In genomic region chr7:151787348-151787747, GRCh38 we compare ENCODE assay signal across 20 cellular contexts.
DNase-seq lines count a peak whose midpoint lies in the region; ATAC-seq and TF ChIP-seq lines count a peak whose summit lies in the region.
"Had no signal": no experiment of that assay in that cellular context is flagged by ENCODE, and none has a peak within 500 bp of the region (broad histone marks: within the 10 kb centered on the region; RNA-seq: fewer than 3 reads in every experiment).

No MANE protein-coding gene starts in this region.

- WGBS in neuronal stem cell (ENCODE audit: extremely low coverage in 2 of 2, insufficient read length in 2 of 2, insufficient replicate concordance in 1 of 2), 2 donors = no CpG with 5 or more reads among the region's 3 CpGs

- no peak overlapping the region for H2AK5ac ChIP-seq in neuronal stem cell (ENCODE audit: low read depth, low read length)

- no peak overlapping the region for H3K9ac ChIP-seq in neuronal stem cell (ENCODE audit: low read depth, low read length, poor library complexity)

- DNase-seq in CD14-positive monocyte (ENCODE audit: low spot score) (peak; percentile 3), neuronal stem cell (ENCODE audit: low spot score) (no peak), dedifferentiated amniotic fluid mesenchymal stem cell (ENCODE audit: extremely low spot score) (no peak), NCI-H1048 (lab: John Stamatoyannopoulos, UW) (no peak)
- no peak for DNase-seq in stimulated activated effector memory CD8-positive, alpha-beta T cell treated with anti-CD3 and anti-CD28 coated beads, Interleukin-12 subunit alpha, Interleukin-12 subunit beta, amount 100 ng/mL, for 72 hours (ENCODE audit: low spot score in 2 of 2)
- DNase-seq: 8988T; ACHN; AML-193; BE2C; C1 segment of cervical spinal cord; Caco-2; CD8-positive, alpha-beta T cell; DMS153; DND-41; H9 had no signal

- no peak overlapping the region for H2AFZ ChIP-seq in neuronal stem cell (ENCODE audit: low read length)
- H2AFZ ChIP-seq: GM23338 had no signal

- peaks cover 46 to 48% of the 10 kb centered on the region in 2 donors for H3K36me3 Mint-ChIP-seq in CD14-positive monocyte
- no peaks in the 10 kb centered on the region for H3K36me3 Mint-ChIP-seq in activated T-helper 17 cell treated with anti-CD3 and anti-CD28 coated beads, Interleukin-2, amount 50 U/mL, for 72 hours (ENCODE audit: low read depth)
- H3K36me3 Mint-ChIP-seq in dendritic cell treated with granulocyte-macrophage colony-stimulating factor and Interleukin-4, amounts not matched to agents 40 ng/mL and 50 ng/mL, for 4 days (ENCODE audit: low read depth) = peaks cover 47% of the 10 kb centered on the region
- no peaks in the 10 kb centered on the region for H3K36me3 Mint-ChIP-seq in stimulated activated effector memory CD8-positive, alpha-beta T cell treated with anti-CD3 and anti-CD28 coated beads, Interleukin-12 subunit alpha, Interleukin-12 subunit beta, amount 100 ng/mL, for 72 hours

- no peak overlapping the region for H2BK5ac ChIP-seq in neuronal stem cell (ENCODE audit: low read length)

- H4K8ac ChIP-seq in neuronal stem cell (ENCODE audit: low read depth, low read length) = no peak overlapping the region

- no peak overlapping the region for H3K14ac ChIP-seq in neuronal stem cell (ENCODE audit: low read length)

- peaks cover 0 to 2% of the 10 kb centered on the region in 2 donors for H3K4me1 ChIP-seq in neuronal stem cell (ENCODE audit: control insufficient read depth in 2 of 2, insufficient read depth in 1 of 2, low read depth in 1 of 2, low read length in 2 of 2)
- H3K4me1 ChIP-seq: Caco-2 had no signal

- H3K27me3 ChIP-seq in neuronal stem cell (ENCODE audit: control insufficient read depth in 3 of 3, insufficient read depth in 3 of 3, low read depth in 1 of 3, low read length in 3 of 3) = peaks cover 0 to 26% (median 5%) of the 10 kb centered on the region in 3 experiments
- H3K27me3 ChIP-seq: BE2C had no signal

- no peaks in the 10 kb centered on the region for H3K27me3 Mint-ChIP-seq in CD14-positive monocyte (ENCODE audit: low read depth in 3 of 3)
- no peaks in the 10 kb centered on the region for H3K27me3 Mint-ChIP-seq in activated T-helper 17 cell treated with anti-CD3 and anti-CD28 coated beads, Interleukin-2, amount 50 U/mL, for 72 hours
- no peaks in the 10 kb centered on the region for H3K27me3 Mint-ChIP-seq in dendritic cell treated with granulocyte-macrophage colony-stimulating factor and Interleukin-4, amounts not matched to agents 40 ng/mL and 50 ng/mL, for 4 days
- H3K27me3 Mint-ChIP-seq: CD4-positive, CD25-positive, alpha-beta regulatory T cell had no signal

- H3K4ac ChIP-seq in neuronal stem cell (ENCODE audit: low read length) = no peak overlapping the region

- peak overlapping the region in 2 of 7 donors; percentile 37 to 43 for H3K27ac Mint-ChIP-seq in CD14-positive monocyte
- H3K27ac Mint-ChIP-seq in activated T-helper 17 cell treated with anti-CD3 and anti-CD28 coated beads, Interleukin-2, amount 50 U/mL, for 72 hours = peak overlapping the region; percentile 83
- H3K27ac Mint-ChIP-seq in dendritic cell treated with granulocyte-macrophage colony-stimulating factor and Interleukin-4, amounts not matched to agents 40 ng/mL and 50 ng/mL, for 4 days = peak overlapping the region; percentile 14
- H3K27ac Mint-ChIP-seq in stimulated activated effector memory CD8-positive, alpha-beta T cell treated with anti-CD3 and anti-CD28 coated beads, Interleukin-12 subunit alpha, Interleukin-12 subunit beta, amount 100 ng/mL, for 72 hours = peak overlapping the region; percentile 48
- H3K27ac Mint-ChIP-seq: GM23338, H9 had no signal

- H2BK15ac ChIP-seq in neuronal stem cell (ENCODE audit: low read length) = no peak overlapping the region

- H3K4me2 ChIP-seq in neuronal stem cell (ENCODE audit: insufficient read depth, low read length, poor library complexity, severe bottlenecking) = no peak overlapping the region
- H3K4me2 ChIP-seq: A549, GM23338 had no signal

- no peak overlapping the region for H3K23ac ChIP-seq in neuronal stem cell (ENCODE audit: low read depth, low read length, poor library complexity)

- H4K91ac ChIP-seq in neuronal stem cell (ENCODE audit: low read depth, low read length, poor library complexity) = no peak overlapping the region

- H3K4me3 ChIP-seq in neuronal stem cell (ENCODE audit: low read length in 2 of 2) = no peak overlapping the region
- H3K4me3 ChIP-seq: A549, GM23338 had no signal

- ATAC-seq in activated T-helper 17 cell treated with anti-CD3 and anti-CD28 coated beads, Interleukin-2, amount 50 U/mL, for 72 hours (replicated peaks) = no peak
- no peak for ATAC-seq in stimulated activated effector memory CD8-positive, alpha-beta T cell treated with anti-CD3 and anti-CD28 coated beads, Interleukin-12 subunit alpha, Interleukin-12 subunit beta, amount 100 ng/mL, for 72 hours
- ATAC-seq: A549; CD8-positive, alpha-beta T cell; GM23338 had no signal

- H3K9me3 Mint-ChIP-seq in CD14-positive monocyte = no peaks in the 10 kb centered on the region
- H3K9me3 Mint-ChIP-seq in activated T-helper 17 cell treated with anti-CD3 and anti-CD28 coated beads, Interleukin-2, amount 50 U/mL, for 72 hours = no peaks in the 10 kb centered on the region
- no peaks in the 10 kb centered on the region for H3K9me3 Mint-ChIP-seq in dendritic cell treated with granulocyte-macrophage colony-stimulating factor and Interleukin-4, amounts not matched to agents 40 ng/mL and 50 ng/mL, for 4 days
- no peaks in the 10 kb centered on the region for H3K9me3 Mint-ChIP-seq in stimulated activated effector memory CD8-positive, alpha-beta T cell treated with anti-CD3 and anti-CD28 coated beads, Interleukin-12 subunit alpha, Interleukin-12 subunit beta, amount 100 ng/mL, for 72 hours
- H3K9me3 Mint-ChIP-seq: CD8-positive, alpha-beta T cell; GM23338; H9 had no signal

- H2BK120ac ChIP-seq in neuronal stem cell (ENCODE audit: low read depth, low read length) = no peak overlapping the region

- H3K4me1 Mint-ChIP-seq in CD14-positive monocyte = peaks cover 42% of the 10 kb centered on the region
- H3K4me1 Mint-ChIP-seq in activated T-helper 17 cell treated with anti-CD3 and anti-CD28 coated beads, Interleukin-2, amount 50 U/mL, for 72 hours = peaks cover 31% of the 10 kb centered on the region
- H3K4me1 Mint-ChIP-seq in dendritic cell treated with granulocyte-macrophage colony-stimulating factor and Interleukin-4, amounts not matched to agents 40 ng/mL and 50 ng/mL, for 4 days (ENCODE audit: low read depth) = peaks cover 85% of the 10 kb centered on the region
- peaks cover 46% of the 10 kb centered on the region for H3K4me1 Mint-ChIP-seq in stimulated activated effector memory CD8-positive, alpha-beta T cell treated with anti-CD3 and anti-CD28 coated beads, Interleukin-12 subunit alpha, Interleukin-12 subunit beta, amount 100 ng/mL, for 72 hours

- H3K79me1 ChIP-seq in neuronal stem cell (ENCODE audit: low read depth, low read length) = no peaks in the 10 kb centered on the region

- no peak overlapping the region for H3K27ac ChIP-seq in neuronal stem cell (replicated peaks; ENCODE audit: low read length)
- H3K27ac ChIP-seq: A549 had no signal

- no peak overlapping the region for H2BK12ac ChIP-seq in neuronal stem cell (ENCODE audit: low read length)

- no peaks in the 10 kb centered on the region for H3K36me3 ChIP-seq in neuronal stem cell (replicated peaks in 1 of 2; ENCODE audit: control insufficient read depth in 2 of 2, insufficient read depth in 2 of 2, low read length in 2 of 2)
- H3K36me3 ChIP-seq: BE2C had no signal

- TF ChIP-seq CTCF in CD14-positive monocyte (IDR thresholded peaks at IDR 0.05) = no peak

- H3K4me3 Mint-ChIP-seq in CD14-positive monocyte = no peak overlapping the region
- H3K4me3 Mint-ChIP-seq in activated T-helper 17 cell treated with anti-CD3 and anti-CD28 coated beads, Interleukin-2, amount 50 U/mL, for 72 hours = no peak overlapping the region
- H3K4me3 Mint-ChIP-seq in dendritic cell treated with granulocyte-macrophage colony-stimulating factor and Interleukin-4, amounts not matched to agents 40 ng/mL and 50 ng/mL, for 4 days = no peak overlapping the region
- no peak overlapping the region for H3K4me3 Mint-ChIP-seq in stimulated activated effector memory CD8-positive, alpha-beta T cell treated with anti-CD3 and anti-CD28 coated beads, Interleukin-12 subunit alpha, Interleukin-12 subunit beta, amount 100 ng/mL, for 72 hours
- H3K4me3 Mint-ChIP-seq: CD4-positive, CD25-positive, alpha-beta regulatory T cell; CD8-positive, alpha-beta T cell; GM23338 had no signal

- H3K18ac ChIP-seq in neuronal stem cell (ENCODE audit: low read length) = no peak overlapping the region

- intact Hi-C loops in CD14-positive monocyte (cut with micrococcal nuclease) = loop anchor here in 1 of 2 donors (10.0 kb wide), 1 partner anchor 207 kb away; no protein-coding TSS in a partner anchor
- intact Hi-C loops in dendritic cell treated with granulocyte-macrophage colony-stimulating factor and Interleukin-4, amounts not matched to agents 40 ng/mL and 50 ng/mL, for 4 days (cut with micrococcal nuclease) = no loop called here

- no peaks in the 10 kb centered on the region for H3K9me3 ChIP-seq in neuronal stem cell (replicated peaks in 1 of 2; ENCODE audit: control insufficient read depth in 2 of 2, insufficient read depth in 1 of 2, low read depth in 1 of 2, low read length in 2 of 2)
- H3K9me3 ChIP-seq: A549, BE2C, Caco-2 had no signal
